Comparison of ENCODE assay signal across 9 cellular contexts in genomic region chr11:36703055-36703404, GRCh38.
DNase-seq lines count a peak whose midpoint lies in the region; ATAC-seq and TF ChIP-seq lines count a peak whose summit lies in the region.
"Had no signal": no experiment of that assay in that cellular context is flagged by ENCODE, and none has a peak within 500 bp of the region (broad histone marks: within the 10 kb centered on the region; RNA-seq: fewer than 3 reads in every experiment).

No MANE protein-coding gene starts in this region.

- ATAC-seq in GM19372 (IDR thresholded peaks at IDR 0.05; ENCODE audit: low read depth, unreplicated experiment): peak; percentile 50
- ATAC-seq in HG02840 (IDR thresholded peaks at IDR 0.05; ENCODE audit: low FRiP score, unreplicated experiment): peak; percentile 46
- ATAC-seq in foreskin keratinocyte: no peak
- ATAC-seq in Right ventricle myocardium superior (ENCODE audit: poor library complexity): no peak

- H3K27ac ChIP-seq in breast epithelium: no peak overlapping the region
- H3K27ac ChIP-seq in foreskin keratinocyte: no peak overlapping the region
- H3K27ac ChIP-seq: BLaER1 treated with 17β-estradiol and CSF1 and Interleukin-3, amounts not matched to agents 10 nM and 100 nM had no signal

- H3K27me3 ChIP-seq in breast epithelium (no peaks in the 10 kb centered on the region), foreskin keratinocyte (peaks cover 13% of the 10 kb centered on the region)
- H3K27me3 ChIP-seq: BLaER1 treated with 17β-estradiol and CSF1 and Interleukin-3, amounts not matched to agents 10 nM and 100 nM had no signal

- intact Hi-C loops in breast epithelium (cut with DNase I; ENCODE audit: low total_unique reads): no loop called here
- intact Hi-C loops in Right ventricle myocardium superior (cut with DNase I): loop anchor here (2.0 kb wide), 1 partner anchor 44 kb away; no protein-coding TSS in a partner anchor

- H3K4me3 ChIP-seq in GM12864 (ENCODE audit: low read depth, low read length) (no peak overlapping the region), breast epithelium (no peak overlapping the region)
- peak overlapping the region; percentile 9; the same call in 1 of the 2 replicates for H3K4me3 ChIP-seq in Jurkat, Clone E6-1 (ENCODE audit: low read length)
- H3K4me3 ChIP-seq: BLaER1 treated with 17β-estradiol and CSF1 and Interleukin-3, amounts not matched to agents 10 nM and 100 nM had no signal

- H3K36me3 ChIP-seq in breast epithelium: no peaks in the 10 kb centered on the region
- H3K36me3 ChIP-seq: BLaER1 treated with 17β-estradiol and CSF1 and Interleukin-3, amounts not matched to agents 10 nM and 100 nM had no signal

- no peak for TF ChIP-seq POLR2A in breast epithelium (IDR thresholded peaks at IDR 0.05)

- DNase-seq in GM12864 (ENCODE audit: low read depth) (peak; percentile 16), breast epithelium (ENCODE audit: low spot score in 2 of 2) (no peak), germinal center (ENCODE audit: low spot score) (no peak), foreskin keratinocyte (no peak), Right ventricle myocardium superior (no peak)
- DNase-seq in Jurkat, Clone E6-1 (ENCODE audit: low read depth, low spot score): no peak

- no peak for TF ChIP-seq CTCF in GM12864 (IDR thresholded peaks at IDR 0.05; ENCODE audit: low read depth, low read length, missing control alignments)
- no peak for TF ChIP-seq CTCF in breast epithelium (IDR thresholded peaks at IDR 0.05)
- TF ChIP-seq CTCF in foreskin keratinocyte (conservative IDR thresholded peaks at IDR 0.05): no peak

- no peaks in the 10 kb centered on the region for H3K9me3 ChIP-seq in breast epithelium
- H3K9me3 ChIP-seq: BLaER1 treated with 17β-estradiol and CSF1 and Interleukin-3, amounts not matched to agents 10 nM and 100 nM had no signal

- no peaks in the 10 kb centered on the region for H3K4me1 ChIP-seq in breast epithelium
- H3K4me1 ChIP-seq in foreskin keratinocyte: no peaks in the 10 kb centered on the region

Comparison
In these comparisons a context has a peak if more than half of its experiments do, and no peak if none do; other contexts are left out.
1. ATAC-seq: peak in GM19372 (single experiment) and HG02840 (single experiment); none in foreskin keratinocyte (single experiment) and Right ventricle myocardium superior (single experiment).